21 cellular contexts compared by ENCODE assay signal in the genomic region with DNA sequence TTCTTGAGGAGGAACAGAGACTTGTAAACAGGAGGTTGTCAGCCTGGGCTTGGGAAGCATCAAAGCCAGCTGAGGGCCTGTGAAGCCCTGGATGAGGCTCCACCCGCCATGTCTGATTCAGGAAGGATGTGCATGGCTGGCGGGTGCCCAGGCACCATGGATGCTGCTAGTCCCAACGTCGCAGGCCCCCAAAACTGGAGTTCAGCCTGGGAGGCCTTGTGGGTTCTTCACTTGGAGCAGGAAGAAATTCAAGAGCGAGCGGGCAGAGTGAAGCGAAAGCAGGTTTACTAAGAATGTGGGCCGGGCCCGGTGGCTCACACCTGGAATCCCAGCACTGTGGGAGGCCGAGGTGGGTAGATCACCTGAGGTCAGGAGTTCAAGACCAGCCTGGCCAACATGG.
"Had no signal": no experiment of that assay in that cellular context is flagged by ENCODE, and none has a peak within 500 bp of the region (broad histone marks: within the 10 kb centered on the region; RNA-seq: fewer than 3 reads in every experiment).

No MANE protein-coding gene starts in this region.

- H3K27ac ChIP-seq: body of pancreas, cardiac muscle cell, left lung, right lobe of liver, thoracic aorta had no signal

- H3K9me3 ChIP-seq: body of pancreas, right lobe of liver, thoracic aorta, vagina had no signal

- H3K36me3 ChIP-seq: cardiac muscle cell, left lung, right lobe of liver, thoracic aorta, vagina had no signal

- ATAC-seq: activated naive CD8-positive, alpha-beta T cell treated with anti-CD3 and anti-CD28 coated beads, Interleukin-2, amount 50 U/mL, for 24 hours; activated T-cell treated with anti-CD3 and anti-CD28 coated beads, Interleukin-2, amount 50 U/mL, for 72 hours; body of pancreas; natural killer cell had no signal

- H3K4me3 Mint-ChIP-seq: activated naive CD4-positive, alpha-beta T cell treated with anti-CD3 and anti-CD28 coated beads for 36 hours; activated naive CD8-positive, alpha-beta T cell treated with anti-CD3 and anti-CD28 coated beads, Interleukin-2, amount 50 U/mL, for 24 hours; activated T-cell treated with anti-CD3 and anti-CD28 coated beads, Interleukin-2, amount 50 U/mL, for 72 hours; natural killer cell; type B pancreatic cell had no signal

- FAIRE-seq: small intestine had no signal

- H3K36me3 Mint-ChIP-seq: natural killer cell had no signal

- H3K27me3 ChIP-seq: cardiac muscle cell, right lobe of liver, vagina had no signal

- H3K4me3 ChIP-seq: body of pancreas, cardiac muscle cell, left lung, right lobe of liver, thoracic aorta, vagina had no signal

- H3K4me1 ChIP-seq: body of pancreas, right lobe of liver had no signal

- DNase-seq: activated CD4-positive, alpha-beta T cell treated with anti-CD3 and anti-CD28 coated beads for 4 hours; activated CD4-positive, alpha-beta T cell treated with anti-CD3 and anti-CD28 coated beads, Interleukin-2, amount 50 U/mL, for 48 hours; activated CD4-positive, CD25-positive, alpha-beta regulatory T cell; activated effector memory CD4-positive, alpha-beta T cell treated with Interleukin-2 at 50 U/mL for 16 hours; activated naive CD4-positive, alpha-beta T cell treated with anti-CD3 and anti-CD28 coated beads for 36 hours; activated naive CD8-positive, alpha-beta T cell treated with anti-CD3 and anti-CD28 coated beads, Interleukin-2, amount 50 U/mL, for 24 hours; activated T-cell treated with anti-CD3 and anti-CD28 coated beads, Interleukin-2, amount 50 U/mL, for 72 hours; foreskin fibroblast; left lung; midbrain; natural killer cell; right lobe of liver; small intestine; stimulated activated CD4-positive, alpha-beta T cell treated with anti-CD3 and anti-CD28 coated beads, Interleukin-4, amount 100 ng/mL, for 1 hour; stimulated activated naive CD4-positive, alpha-beta T cell; T-helper 2 cell had no signal

- H3K9me3 Mint-ChIP-seq: activated naive CD8-positive, alpha-beta T cell treated with anti-CD3 and anti-CD28 coated beads, Interleukin-2, amount 50 U/mL, for 24 hours; natural killer cell had no signal

- H3K27ac Mint-ChIP-seq: activated naive CD4-positive, alpha-beta T cell treated with anti-CD3 and anti-CD28 coated beads for 36 hours; activated naive CD8-positive, alpha-beta T cell treated with anti-CD3 and anti-CD28 coated beads, Interleukin-2, amount 50 U/mL, for 24 hours; activated T-cell treated with anti-CD3 and anti-CD28 coated beads, Interleukin-2, amount 50 U/mL, for 72 hours; natural killer cell had no signal

- H3K4me1 Mint-ChIP-seq: activated naive CD8-positive, alpha-beta T cell treated with anti-CD3 and anti-CD28 coated beads, Interleukin-2, amount 50 U/mL, for 24 hours; natural killer cell had no signal
